ENCODE assay signal across 25 cellular contexts in genomic region chr5:32317056-32317455, GRCh38. TPM values are rescaled to one million over a fixed set of nuclear protein-coding genes. Genes with fewer than 3 reads are reported as not detected.
DNase-seq lines count a peak whose midpoint lies in the region; ATAC-seq, FAIRE-seq and TF ChIP-seq lines count a peak whose summit lies in the region.
"Had no signal": no experiment of that assay in that cellular context is flagged by ENCODE, and none has a peak within 500 bp of the region (broad histone marks: within the 10 kb centered on the region; RNA-seq: fewer than 3 reads in every experiment).

No MANE protein-coding gene starts in this region.

- no peak overlapping the region for H3K9ac ChIP-seq in mammary epithelial cell (ENCODE audit: insufficient read depth, low read length)
- no peak overlapping the region for H3K9ac ChIP-seq in IMR-90 (ENCODE audit: low read depth, low read length)
- H3K9ac ChIP-seq: BLaER1 had no signal

- intact Hi-C loops in mammary epithelial cell (cut with micrococcal nuclease) (no loop called here), MCF 10A (cut with micrococcal nuclease) (no loop called here), IMR-90 (cut with micrococcal nuclease) (no loop called here), stomach (cut with DNase I; ENCODE audit: low total_unique reads) (no loop called here), heart right ventricle (cut with DNase I) (loop anchor here in 3 of 10 donors (5.0 to 10.0 kb wide), 3 partner anchors 62 to 85 kb away; no protein-coding TSS in a partner anchor)

- no peak overlapping the region for H3K14ac ChIP-seq in IMR-90 (replicated peaks; ENCODE audit: low read depth, low read length)

- 22% methylated on average over 6 of the region's 6 CpGs for WGBS in mammary epithelial cell (ENCODE audit: low coverage, missing lambda C conversion rate)
- 83% methylated on average over 1 of the region's 6 CpGs; no CpG with 5 or more reads in 1 of the 2 experiments for WGBS in IMR-90 (ENCODE audit: extremely low coverage in 2 of 2, insufficient read length in 1 of 2), 2 experiments
- WGBS in stomach, 5 donors = 72 to 100% (median 86%) methylated on average over 1 to 6 of the region's 6 CpGs
- WGBS in heart right ventricle, 2 donors = 80 to 84% methylated on average over 6 of the region's 6 CpGs

- TF ChIP-seq CTCF in mammary epithelial cell (conservative IDR thresholded peaks at IDR 0.05 in 1 of 2, IDR thresholded peaks at IDR 0.05 in 1 of 2; ENCODE audit: extremely low read depth in 1 of 2, insufficient read depth in 1 of 2, low read depth in 1 of 2, low read length in 2 of 2) = no peak
- no peak for TF ChIP-seq CTCF in MCF 10A (IDR thresholded peaks at IDR 0.05; ENCODE audit: unreplicated experiment)
- TF ChIP-seq CTCF in IMR-90 (conservative IDR thresholded peaks at IDR 0.05; ENCODE audit: low read depth, low read length) = no peak
- TF ChIP-seq CTCF in osteoblast (IDR thresholded peaks at IDR 0.05; ENCODE audit: extremely low read depth, low read depth, low read length) = no peak
- no peak for TF ChIP-seq CTCF in stomach (IDR thresholded peaks at IDR 0.05)
- no peak for TF ChIP-seq CTCF in heart right ventricle (IDR thresholded peaks at IDR 0.05)

- H3K27me3 Mint-ChIP-seq in MCF 10A (ENCODE audit: insufficient read depth, unreplicated experiment) = no peaks in the 10 kb centered on the region
- H3K27me3 Mint-ChIP-seq: CD4-positive, CD25-positive, alpha-beta regulatory T cell had no signal

- H3K4me1 ChIP-seq in mammary epithelial cell (ENCODE audit: insufficient read depth, low read length) = peaks cover 6% of the 10 kb centered on the region
- H3K4me1 ChIP-seq in IMR-90 (ENCODE audit: control insufficient read depth, insufficient read depth, low read length) = no peaks in the 10 kb centered on the region
- peaks cover 5% of the 10 kb centered on the region for H3K4me1 ChIP-seq in osteoblast (ENCODE audit: insufficient read depth, low read length)
- peaks cover 4 to 15% (median 8%) of the 10 kb centered on the region in 4 donors for H3K4me1 ChIP-seq in stomach
- H3K4me1 ChIP-seq in heart right ventricle = peaks cover 0 to 5% (median under 1%) of the 10 kb centered on the region in 9 donors
- H3K4me1 ChIP-seq: SJSA1 had no signal

- no peak overlapping the region for H3K4me3 Mint-ChIP-seq in MCF 10A (ENCODE audit: unreplicated experiment)
- H3K4me3 Mint-ChIP-seq: GM23338 had no signal

- H2AFZ ChIP-seq in mammary epithelial cell (ENCODE audit: low read depth, low read length) = peak overlapping the region; percentile 96
- no peak overlapping the region for H2AFZ ChIP-seq in IMR-90 (replicated peaks; ENCODE audit: low read length, poor library complexity)
- peak overlapping the region; percentile 80 for H2AFZ ChIP-seq in osteoblast (ENCODE audit: low read length)
- H2AFZ ChIP-seq: GM23338 had no signal

- in situ Hi-C loops in mammary epithelial cell (cut with MboI; ENCODE audit: low sequenced_read_pairs in 2 of 2) (no loop called here), IMR-90 (cut with MboI; ENCODE audit: low sequenced_read_pairs) (no loop called here)

- H3K23ac ChIP-seq in IMR-90 (ENCODE audit: low read depth, low read length) = no peak overlapping the region

- peak; percentile 29 for DNase-seq in mammary epithelial cell
- no peak for DNase-seq in MCF 10A (ENCODE audit: unreplicated experiment)
- DNase-seq in IMR-90 = no peak
- peak; percentile 78 for DNase-seq in osteoblast (ENCODE audit: insufficient read length, low spot score, missing footprints)
- no peak for DNase-seq in stomach
- no peak for DNase-seq in heart right ventricle
- DNase-seq in RCC 7860 (ENCODE audit: low spot score) = no peak
- DNase-seq: CD4-positive, CD25-positive, alpha-beta regulatory T cell; Kasumi-1; NCI-H1105 treated with DMSO at 0.1 percent for 48 hours; NCI-H146; NCI-H1930; NCI-H2107; NCI-H524 treated with DMSO at 0.1 percent for 48 hours; NCI-H82; NK-92 treated with Interleukin-12 subunit alpha and Interleukin-12 subunit beta, amount 100 ng/mL, for 24 hours; PC-3 had no signal

- H3K18ac ChIP-seq in IMR-90 (ENCODE audit: low read depth, low read length) = no peak overlapping the region

- FAIRE-seq in RCC 7860 (lab: Jason Lieb, UNC) = no peak
- FAIRE-seq: GM18507, K562 had no signal

- H4K5ac ChIP-seq in IMR-90 (ENCODE audit: low read depth, low read length) = no peak overlapping the region

- dilution Hi-C loops in mammary epithelial cell (cut with HindIII; ENCODE audit: low sequenced_read_pairs) = loop anchor here (5.0 kb wide), 1 partner anchor 55 kb away; no protein-coding TSS in a partner anchor
- dilution Hi-C loops in IMR-90 (cut with HindIII; ENCODE audit: low sequenced_read_pairs, unreplicated experiment) = no loop called here

- no TSS peak for BruUV-seq in mammary epithelial cell (replicated peaks; lab: Mats Ljungman, UMichigan)
- no TSS peak for BruUV-seq in MCF 10A (replicated peaks; lab: Mats Ljungman, UMichigan)
- no TSS peak for BruUV-seq in IMR-90 (replicated peaks; lab: Mats Ljungman, UMichigan)

- H2BK20ac ChIP-seq in IMR-90 (ENCODE audit: low read depth, low read length) = no peak overlapping the region

- H2AK5ac ChIP-seq in IMR-90 (ENCODE audit: low read depth, low read length) = no peak overlapping the region

- no peaks in the 10 kb centered on the region for H4K20me1 ChIP-seq in mammary epithelial cell (ENCODE audit: insufficient read depth, low read length)
- H4K20me1 ChIP-seq in IMR-90 (ENCODE audit: insufficient read depth, low read length) = no peaks in the 10 kb centered on the region
- H4K20me1 ChIP-seq in osteoblast (ENCODE audit: insufficient read depth, low read length) = peaks cover under 1% of the 10 kb centered on the region

- no peak overlapping the region for H2BK120ac ChIP-seq in IMR-90 (ENCODE audit: low read depth, low read length)

- no peak for TF ChIP-seq EP300 in stomach (IDR thresholded peaks at IDR 0.05)

- peaks cover 0 to 2% of the 10 kb centered on the region in 2 experiments; a peak in 2 of 4 replicates for H3K79me1 ChIP-seq in IMR-90 (ENCODE audit: low read depth in 1 of 2, low read length in 2 of 2)

- POLR2A ChIA-PET in MCF 10A (lab: Yijun Ruan, JAX) = no interaction called here
- POLR2A ChIA-PET in IMR-90 (lab: Charles Lee; ENCODE audit: unreplicated experiment) = no interaction called here

- no peak overlapping the region for H4K91ac ChIP-seq in IMR-90 (ENCODE audit: insufficient read depth, low read depth, low read length)

- ATAC-seq in IMR-90 (ENCODE audit: low read depth) = no peak
- ATAC-seq in heart right ventricle = no peak
- ATAC-seq: GM23338, K562, PC-3, Right ventricle myocardium inferior had no signal

- H3K4me2 ChIP-seq in mammary epithelial cell (ENCODE audit: insufficient read depth, low read depth, low read length) (peak overlapping the region; percentile 44), IMR-90 (ENCODE audit: low read depth, low read length) (no peak overlapping the region), osteoblast (ENCODE audit: insufficient read depth, low read length) (no peak overlapping the region)
- H3K4me2 ChIP-seq: BLaER1, GM23338 had no signal

- H3K9me1 ChIP-seq in IMR-90 (ENCODE audit: insufficient read depth, low read length) = no peaks in the 10 kb centered on the region

- peaks cover under 1% of the 10 kb centered on the region for H3K4me1 Mint-ChIP-seq in MCF 10A (ENCODE audit: insufficient read depth, unreplicated experiment)

- H3K27ac Mint-ChIP-seq in MCF 10A (ENCODE audit: low read depth, unreplicated experiment) = no peak overlapping the region
- H3K27ac Mint-ChIP-seq: CD4-positive, CD25-positive, alpha-beta regulatory T cell; GM23338 had no signal

- H3K9me3 Mint-ChIP-seq in MCF 10A (ENCODE audit: unreplicated experiment) = no peaks in the 10 kb centered on the region

- H3K27ac ChIP-seq in mammary epithelial cell (ENCODE audit: insufficient read depth, low read depth, low read length) = no peak overlapping the region
- H3K27ac ChIP-seq in IMR-90 (ENCODE audit: insufficient read depth, low read length) = no peak overlapping the region
- H3K27ac ChIP-seq in osteoblast (ENCODE audit: low read depth, low read length) = no peak overlapping the region
- H3K27ac ChIP-seq in stomach = peak overlapping the region in 3 of 5 donors; percentile 10 to 93 (median 17)
- H3K27ac ChIP-seq in heart right ventricle = no peak overlapping the region
- H3K27ac ChIP-seq: BLaER1, HL-60, SJSA1 had no signal

- peak overlapping the region; percentile 75 for H2AK9ac ChIP-seq in IMR-90 (replicated peaks; ENCODE audit: low read depth, low read length, poor library complexity)

- H3K36me3 ChIP-seq in mammary epithelial cell (ENCODE audit: insufficient read depth, low read length) (no peaks in the 10 kb centered on the region), IMR-90 (ENCODE audit: control insufficient read depth, insufficient read depth, low read length) (no peaks in the 10 kb centered on the region), osteoblast (ENCODE audit: insufficient read depth, low read length) (no peaks in the 10 kb centered on the region), stomach (no peaks in the 10 kb centered on the region), heart right ventricle (no peaks in the 10 kb centered on the region)
- H3K36me3 ChIP-seq: BLaER1, HAP-1 had no signal

- no peak overlapping the region for H2BK5ac ChIP-seq in IMR-90 (ENCODE audit: low read depth, low read length, poor library complexity, severe bottlenecking)

- no peak overlapping the region for H4K8ac ChIP-seq in IMR-90 (ENCODE audit: low read depth in 2 of 2, low read length in 2 of 2)

- H3K4ac ChIP-seq in IMR-90 (ENCODE audit: low read depth, low read length) = no peak overlapping the region

- H3K9me3 ChIP-seq in mammary epithelial cell (replicated peaks; ENCODE audit: insufficient read depth, low read length) = no peaks in the 10 kb centered on the region
- H3K9me3 ChIP-seq in IMR-90 (ENCODE audit: control insufficient read depth, insufficient read depth, low read length) = peaks cover 7% of the 10 kb centered on the region
- H3K9me3 ChIP-seq in osteoblast (ENCODE audit: low read depth, low read length) = no peaks in the 10 kb centered on the region
- H3K9me3 ChIP-seq in stomach = peaks cover 0 to 8% (median 6%) of the 10 kb centered on the region in 4 donors
- peaks cover 0 to 9% (median 0%) of the 10 kb centered on the region in 11 donors for H3K9me3 ChIP-seq in heart right ventricle
- H3K9me3 ChIP-seq: HAP-1, SJSA1 had no signal

- no peak overlapping the region for H3K56ac ChIP-seq in IMR-90 (ENCODE audit: extremely low read depth, insufficient read depth, low read length)

- H3K36me3 Mint-ChIP-seq in MCF 10A (ENCODE audit: insufficient read depth, unreplicated experiment) = peaks cover 6% of the 10 kb centered on the region

- no peak for TF ChIP-seq RAD21 in IMR-90 (IDR thresholded peaks at IDR 0.05; ENCODE audit: low read length)

- TF ChIP-seq POLR2A in IMR-90 (IDR thresholded peaks at IDR 0.05; ENCODE audit: low read depth, low read length) (no peak), stomach (IDR thresholded peaks at IDR 0.05) (no peak)

- CTCF ChIA-PET in mammary epithelial cell (lab: Charles Lee; ENCODE audit: low non-redundant PET) (no interaction called here), MCF 10A (lab: Yijun Ruan, JAX) (interaction anchor here (0.7 to 4.5 kb wide), 2 partner anchors 12 to 13 kb away, joined by 5 to 26 read pairs; no protein-coding TSS in a partner anchor), IMR-90 (lab: Yijun Ruan, JAX) (no interaction called here)

- H3K4me3 ChIP-seq in mammary epithelial cell (replicated peaks in 1 of 3; ENCODE audit: insufficient read depth in 1 of 3, low read depth in 2 of 3, low read length in 3 of 3) (no peak overlapping the region), IMR-90 (ENCODE audit: insufficient read depth, low read depth, low read length) (no peak overlapping the region), osteoblast (ENCODE audit: insufficient read depth, low read length) (no peak overlapping the region), stomach (no peak overlapping the region), heart right ventricle (no peak overlapping the region)
- H3K4me3 ChIP-seq: BLaER1, GM23338, HAP-1, K562, SJSA1 had no signal

- H3K27me3 ChIP-seq in mammary epithelial cell (ENCODE audit: insufficient read depth, low read length) (no peaks in the 10 kb centered on the region), IMR-90 (ENCODE audit: control insufficient read depth, insufficient read depth, low read length) (no peaks in the 10 kb centered on the region), osteoblast (ENCODE audit: insufficient read depth, low read length) (no peaks in the 10 kb centered on the region), stomach (no peaks in the 10 kb centered on the region), heart right ventricle (no peaks in the 10 kb centered on the region)
- H3K27me3 ChIP-seq: BLaER1, SJSA1 had no signal

- H2BK15ac ChIP-seq in IMR-90 (ENCODE audit: low read depth, low read length) = no peak overlapping the region

- peaks cover 6% of the 10 kb centered on the region for H3K79me2 ChIP-seq in mammary epithelial cell (ENCODE audit: insufficient read depth, low read length)
- peaks cover 3% of the 10 kb centered on the region for H3K79me2 ChIP-seq in osteoblast (ENCODE audit: insufficient read depth, low read length)

RNA-seq across cellular contexts. Expression of gene MTMR12, which starts 4.3 kb away (rescaled TPM):
- total RNA-seq in mammary epithelial cell (10 to 100 TPM; 21.0 to 37.5 TPM), MCF 10A (2022) (24.4 and 25.4 TPM in 2 replicates), IMR-90 (2012; rRNA removed) (20.3 and 21.3 TPM in 2 replicates), osteoblast (17.7 and 20.6 TPM in 2 replicates), stomach (10 to 100 TPM; 35.6 to 51.9 (median 45.5) TPM), heart right ventricle (10 to 100 TPM; 15.4 to 27.2 (median 19.9) TPM)
- polyA plus RNA-seq in mammary epithelial cell (13.3 TPM), IMR-90 (2012; rRNA removed) (10.2 and 11.1 TPM in 2 replicates), stomach (10 to 100 TPM in 2 of 3 donors, 1 to 10 TPM in 1; 7.2 to 15.0 (median 11.5) TPM), heart right ventricle (1 to 10 TPM; 5.4 to 5.6 TPM)
- polyA minus RNA-seq in mammary epithelial cell = 30.5 TPM
- 4.4 and 5.4 TPM in 2 replicates for polyA plus RNA-seq in IMR-90 (2012; cell fraction: cytosol; rRNA removed)
- 4.1 and 12.2 TPM in 2 replicates for polyA plus RNA-seq in IMR-90 (2012; cell fraction: nucleus; rRNA removed; ENCODE audit: low replicate concordance)

Comparison
In these comparisons a context has a peak if more than half of its experiments do, and no peak if none do; other contexts are left out.
1. DNase-seq: peak in mammary epithelial cell (single experiment) and osteoblast (single experiment); none in MCF 10A (single experiment), IMR-90 (single experiment), stomach (single experiment), heart right ventricle (0 of 2) and RCC 7860 (single experiment).
2. H3K27ac ChIP-seq: peak in stomach (3 of 5); none in mammary epithelial cell (single experiment), IMR-90 (single experiment), osteoblast (single experiment) and heart right ventricle (0 of 10).